16 cellular contexts compared by ENCODE assay signal in genomic region chr2:235523021-235523420, GRCh38. TPM values are rescaled to one million over a fixed set of nuclear protein-coding genes. Genes with fewer than 3 reads are reported as not detected.
"Had no signal": no experiment of that assay in that cellular context is flagged by ENCODE, and none has a peak within 500 bp of the region (broad histone marks: within the 10 kb centered on the region; RNA-seq: fewer than 3 reads in every experiment).

No MANE protein-coding gene starts in this region.

- H3K27ac Mint-ChIP-seq: activated naive CD4-positive, alpha-beta T cell treated with anti-CD3 and anti-CD28 coated beads, Interleukin-2, amount 50 U/mL, for 72 hours; activated T-cell treated with anti-CD3 and anti-CD28 coated beads, Interleukin-2, amount 50 U/mL, for 72 hours; memory B cell; stimulated activated naive CD8-positive, alpha-beta T cell treated with anti-CD3 and anti-CD28 coated beads, Interleukin-15, Interleukin-2, amounts not matched to agents 100 ng/mL and 50 ng/mL, for 24 hours; T-helper 1 cell treated with Interleukin-12 subunit alpha and Interleukin-12 subunit beta and Interleukin-4 antibody, amounts not matched to agents 30 μg/mL and 1 μg/mL, for 36 hours had no signal

- H3K9ac ChIP-seq: parathyroid adenoma had no signal

- ATAC-seq: activated naive CD4-positive, alpha-beta T cell treated with anti-CD3 and anti-CD28 coated beads, Interleukin-2, amount 50 U/mL, for 72 hours; activated T-cell treated with anti-CD3 and anti-CD28 coated beads, Interleukin-2, amount 50 U/mL, for 72 hours; gastrocnemius medialis; naive thymus-derived CD4-positive, alpha-beta T cell had no signal

- H3K27me3 ChIP-seq: adrenal gland, gastrocnemius medialis, tibial nerve had no signal

- H3K9me3 Mint-ChIP-seq: activated naive CD4-positive, alpha-beta T cell treated with anti-CD3 and anti-CD28 coated beads, Interleukin-2, amount 50 U/mL, for 72 hours; activated T-cell treated with anti-CD3 and anti-CD28 coated beads, Interleukin-2, amount 50 U/mL, for 72 hours; stimulated activated naive CD8-positive, alpha-beta T cell treated with anti-CD3 and anti-CD28 coated beads, Interleukin-15, Interleukin-2, amounts not matched to agents 100 ng/mL and 50 ng/mL, for 24 hours; T-helper 1 cell treated with Interleukin-12 subunit alpha and Interleukin-12 subunit beta and Interleukin-4 antibody, amounts not matched to agents 30 μg/mL and 1 μg/mL, for 36 hours had no signal

- H3K27ac ChIP-seq: adrenal gland, gastrocnemius medialis, parathyroid adenoma, tibial nerve, WERI-Rb-1 had no signal

- H3K9me3 ChIP-seq: adrenal gland, gastrocnemius medialis, tibial nerve had no signal

- H3K4me1 Mint-ChIP-seq: memory B cell had no signal

- H2AFZ ChIP-seq: parathyroid adenoma had no signal

- H3K4me3 Mint-ChIP-seq: activated T-cell treated with anti-CD3 and anti-CD28 coated beads, Interleukin-2, amount 50 U/mL, for 72 hours; memory B cell; naive thymus-derived CD4-positive, alpha-beta T cell; stimulated activated naive CD8-positive, alpha-beta T cell treated with anti-CD3 and anti-CD28 coated beads, Interleukin-15, Interleukin-2, amounts not matched to agents 100 ng/mL and 50 ng/mL, for 24 hours; T-helper 1 cell treated with Interleukin-12 subunit alpha and Interleukin-12 subunit beta and Interleukin-4 antibody, amounts not matched to agents 30 μg/mL and 1 μg/mL, for 36 hours had no signal

- H3K36me3 Mint-ChIP-seq: activated naive CD4-positive, alpha-beta T cell treated with anti-CD3 and anti-CD28 coated beads, Interleukin-2, amount 50 U/mL, for 72 hours; memory B cell; naive thymus-derived CD4-positive, alpha-beta T cell had no signal

- DNase-seq: activated CD4-positive, alpha-beta T cell treated with anti-CD3 and anti-CD28 coated beads for 1 hour; activated CD8-positive, alpha-beta memory T cell treated with anti-CD3 and anti-CD28 coated beads for 24 hours; activated CD8-positive, alpha-beta memory T cell treated with anti-CD3 and anti-CD28 coated beads, Interleukin-2, amount 50 U/mL, for 48 hours; activated gamma-delta T cell treated with Interleukin-2 at 50 U/mL for 16 hours; activated T-cell treated with anti-CD3 and anti-CD28 coated beads, Interleukin-2, amount 50 U/mL, for 72 hours; adrenal gland; effector CD4-positive, alpha-beta T cell; gastrocnemius medialis; naive thymus-derived CD4-positive, alpha-beta T cell; WERI-Rb-1 had no signal

RNA-seq across cellular contexts. Expression of gene AGAP1, which starts 29.2 kb away (rescaled TPM):
- polyA plus RNA-seq: naive thymus-derived CD4-positive, alpha-beta T cell had no signal
